Comparison of ENCODE assay signal across 1 cellular context in genomic region chr20:51136326-51136725, GRCh38.
TF ChIP-seq lines count a peak whose summit lies in the region.

No MANE protein-coding gene starts in this region.

TF ChIP-seq in endothelial cell of umbilical vein, 7 proteins besides CTCF, POLR2A, EP300 and RAD21:
- TF ChIP-seq EZH2 (IDR thresholded peaks at IDR 0.05; ENCODE audit: borderline replicate concordance, low read depth, low read length, severe bottlenecking) (no peak), GATA2 (IDR thresholded peaks at IDR 0.05; ENCODE audit: insufficient read depth, insufficient read length, low read depth, low read length) (no peak), MAX (IDR thresholded peaks at IDR 0.05; ENCODE audit: insufficient read depth, insufficient read length) (no peak), POLR2AphosphoS5 (IDR thresholded peaks at IDR 0.05; ENCODE audit: insufficient read depth, low read depth, low read length) (no peak), JUN (IDR thresholded peaks at IDR 0.05; ENCODE audit: borderline replicate concordance, insufficient read depth, insufficient read length, low read depth) (no peak), MYC (IDR thresholded peaks at IDR 0.05; ENCODE audit: low read depth, low read length) (no peak), FOS (IDR thresholded peaks at IDR 0.05; ENCODE audit: borderline replicate concordance, insufficient read depth, low read length) (no peak)
